In genomic region chr13:60981407-60981806, GRCh38 we compare ENCODE assay signal across 1 cellular context.
TF ChIP-seq lines count a peak whose summit lies in the region.

No MANE protein-coding gene starts in this region.

TF ChIP-seq in WTC11, 78 proteins besides CTCF, POLR2A, EP300 and RAD21 (continued from another document):
- no peak for TF ChIP-seq MXD4 (CRISPR knock-in tag; IDR thresholded peaks at IDR 0.05; ENCODE audit: borderline replicate concordance)
- TF ChIP-seq, protein P1, sequence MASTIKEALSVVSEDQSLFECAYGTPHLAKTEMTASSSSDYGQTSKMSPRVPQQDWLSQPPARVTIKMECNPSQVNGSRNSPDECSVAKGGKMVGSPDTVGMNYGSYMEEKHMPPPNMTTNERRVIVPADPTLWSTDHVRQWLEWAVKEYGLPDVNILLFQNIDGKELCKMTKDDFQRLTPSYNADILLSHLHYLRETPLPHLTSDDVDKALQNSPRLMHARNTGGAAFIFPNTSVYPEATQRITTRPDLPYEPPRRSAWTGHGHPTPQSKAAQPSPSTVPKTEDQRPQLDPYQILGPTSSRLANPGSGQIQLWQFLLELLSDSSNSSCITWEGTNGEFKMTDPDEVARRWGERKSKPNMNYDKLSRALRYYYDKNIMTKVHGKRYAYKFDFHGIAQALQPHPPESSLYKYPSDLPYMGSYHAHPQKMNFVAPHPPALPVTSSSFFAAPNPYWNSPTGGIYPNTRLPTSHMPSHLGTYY (CRISPR knock-in tag; IDR thresholded peaks at IDR 0.05), result no peak
- TF ChIP-seq RORB (CRISPR knock-in tag; IDR thresholded peaks at IDR 0.05), result no peak
- no peak for TF ChIP-seq ESRRA (CRISPR knock-in tag; IDR thresholded peaks at IDR 0.05; ENCODE audit: borderline replicate concordance)
- no peak for TF ChIP-seq PREB (CRISPR knock-in tag; IDR thresholded peaks at IDR 0.05; ENCODE audit: borderline replicate concordance)
- no peak for TF ChIP-seq TCF7 (CRISPR knock-in tag; IDR thresholded peaks at IDR 0.05; ENCODE audit: low read depth)
- TF ChIP-seq, protein P2, sequence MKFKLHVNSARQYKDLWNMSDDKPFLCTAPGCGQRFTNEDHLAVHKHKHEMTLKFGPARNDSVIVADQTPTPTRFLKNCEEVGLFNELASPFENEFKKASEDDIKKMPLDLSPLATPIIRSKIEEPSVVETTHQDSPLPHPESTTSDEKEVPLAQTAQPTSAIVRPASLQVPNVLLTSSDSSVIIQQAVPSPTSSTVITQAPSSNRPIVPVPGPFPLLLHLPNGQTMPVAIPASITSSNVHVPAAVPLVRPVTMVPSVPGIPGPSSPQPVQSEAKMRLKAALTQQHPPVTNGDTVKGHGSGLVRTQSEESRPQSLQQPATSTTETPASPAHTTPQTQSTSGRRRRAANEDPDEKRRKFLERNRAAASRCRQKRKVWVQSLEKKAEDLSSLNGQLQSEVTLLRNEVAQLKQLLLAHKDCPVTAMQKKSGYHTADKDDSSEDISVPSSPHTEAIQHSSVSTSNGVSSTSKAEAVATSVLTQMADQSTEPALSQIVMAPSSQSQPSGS (CRISPR knock-in tag; IDR thresholded peaks at IDR 0.05; ENCODE audit: borderline replicate concordance, low read depth), result no peak
- no peak for TF ChIP-seq FOXK1 (CRISPR knock-in tag; IDR thresholded peaks at IDR 0.05)
- no peak for TF ChIP-seq NR3C1 (CRISPR knock-in tag; conservative IDR thresholded peaks at IDR 0.05; ENCODE audit: low read depth)
- TF ChIP-seq CREB1 (CRISPR knock-in tag; IDR thresholded peaks at IDR 0.05), result no peak
- no peak for TF ChIP-seq ZNF263 (CRISPR knock-in tag; IDR thresholded peaks at IDR 0.05; ENCODE audit: low read depth)
- TF ChIP-seq, protein P3, sequence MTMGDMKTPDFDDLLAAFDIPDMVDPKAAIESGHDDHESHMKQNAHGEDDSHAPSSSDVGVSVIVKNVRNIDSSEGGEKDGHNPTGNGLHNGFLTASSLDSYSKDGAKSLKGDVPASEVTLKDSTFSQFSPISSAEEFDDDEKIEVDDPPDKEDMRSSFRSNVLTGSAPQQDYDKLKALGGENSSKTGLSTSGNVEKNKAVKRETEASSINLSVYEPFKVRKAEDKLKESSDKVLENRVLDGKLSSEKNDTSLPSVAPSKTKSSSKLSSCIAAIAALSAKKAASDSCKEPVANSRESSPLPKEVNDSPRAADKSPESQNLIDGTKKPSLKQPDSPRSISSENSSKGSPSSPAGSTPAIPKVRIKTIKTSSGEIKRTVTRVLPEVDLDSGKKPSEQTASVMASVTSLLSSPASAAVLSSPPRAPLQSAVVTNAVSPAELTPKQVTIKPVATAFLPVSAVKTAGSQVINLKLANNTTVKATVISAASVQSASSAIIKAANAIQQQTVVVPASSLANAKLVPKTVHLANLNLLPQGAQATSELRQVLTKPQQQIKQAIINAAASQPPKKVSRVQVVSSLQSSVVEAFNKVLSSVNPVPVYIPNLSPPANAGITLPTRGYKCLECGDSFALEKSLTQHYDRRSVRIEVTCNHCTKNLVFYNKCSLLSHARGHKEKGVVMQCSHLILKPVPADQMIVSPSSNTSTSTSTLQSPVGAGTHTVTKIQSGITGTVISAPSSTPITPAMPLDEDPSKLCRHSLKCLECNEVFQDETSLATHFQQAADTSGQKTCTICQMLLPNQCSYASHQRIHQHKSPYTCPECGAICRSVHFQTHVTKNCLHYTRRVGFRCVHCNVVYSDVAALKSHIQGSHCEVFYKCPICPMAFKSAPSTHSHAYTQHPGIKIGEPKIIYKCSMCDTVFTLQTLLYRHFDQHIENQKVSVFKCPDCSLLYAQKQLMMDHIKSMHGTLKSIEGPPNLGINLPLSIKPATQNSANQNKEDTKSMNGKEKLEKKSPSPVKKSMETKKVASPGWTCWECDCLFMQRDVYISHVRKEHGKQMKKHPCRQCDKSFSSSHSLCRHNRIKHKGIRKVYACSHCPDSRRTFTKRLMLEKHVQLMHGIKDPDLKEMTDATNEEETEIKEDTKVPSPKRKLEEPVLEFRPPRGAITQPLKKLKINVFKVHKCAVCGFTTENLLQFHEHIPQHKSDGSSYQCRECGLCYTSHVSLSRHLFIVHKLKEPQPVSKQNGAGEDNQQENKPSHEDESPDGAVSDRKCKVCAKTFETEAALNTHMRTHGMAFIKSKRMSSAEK (CRISPR knock-in tag; IDR thresholded peaks at IDR 0.05; ENCODE audit: borderline replicate concordance), result no peak
- no peak for TF ChIP-seq NFYB (CRISPR knock-in tag; conservative IDR thresholded peaks at IDR 0.05; ENCODE audit: low read depth)
- no peak for TF ChIP-seq PRRX2 (CRISPR knock-in tag; IDR thresholded peaks at IDR 0.05)
